1 cellular context compared by ENCODE assay signal in the genomic region with DNA sequence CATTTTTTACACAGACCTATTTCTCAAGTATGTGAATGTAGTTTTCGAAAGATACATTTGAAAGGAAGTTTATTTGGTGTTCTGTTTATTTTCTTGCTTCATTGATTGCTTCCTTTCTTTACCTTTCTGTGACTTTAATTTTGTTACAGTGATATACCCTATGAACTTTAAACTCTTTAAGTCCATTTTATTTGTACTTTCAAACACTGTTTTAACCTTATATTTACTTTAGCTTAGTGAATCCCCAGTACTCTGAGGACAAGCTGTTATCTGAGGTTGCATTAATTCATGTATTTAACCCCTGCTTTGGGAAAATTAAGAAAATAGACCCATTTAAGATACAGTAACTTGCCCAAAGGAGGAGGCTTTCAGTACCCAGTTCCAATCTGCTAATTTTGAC.
TF ChIP-seq lines count a peak whose summit lies in the region.

No MANE protein-coding gene starts in this region.

TF ChIP-seq in HepG2, 621 proteins besides CTCF, POLR2A, EP300 and RAD21 (continued from another document and continues in another):
- no peak for TF ChIP-seq ZXDC (CRISPR knock-in tag; IDR thresholded peaks at IDR 0.05)
- no peak for TF ChIP-seq ZNF235 (CRISPR knock-in tag; IDR thresholded peaks at IDR 0.05; ENCODE audit: borderline replicate concordance)
- no peak for TF ChIP-seq EZH2 (conservative IDR thresholded peaks at IDR 0.05; ENCODE audit: low read depth, low read length)
- TF ChIP-seq ZNF431 (CRISPR knock-in tag; IDR thresholded peaks at IDR 0.05; ENCODE audit: borderline replicate concordance, low read depth), result no peak
- no peak for TF ChIP-seq ZNF562 (CRISPR knock-in tag; IDR thresholded peaks at IDR 0.05; ENCODE audit: borderline replicate concordance)
- TF ChIP-seq CEBPG (CRISPR knock-in tag; IDR thresholded peaks at IDR 0.05), result peak; percentile 77
- TF ChIP-seq BRD4 (CRISPR knock-in tag; IDR thresholded peaks at IDR 0.05), result no peak
- peak; percentile 93 for TF ChIP-seq GATAD2A (CRISPR knock-in tag; IDR thresholded peaks at IDR 0.05)
- no peak for TF ChIP-seq ZNF749 (CRISPR knock-in tag; IDR thresholded peaks at IDR 0.05; ENCODE audit: borderline replicate concordance)
- no peak for TF ChIP-seq SYNCRIP (IDR thresholded peaks at IDR 0.05; ENCODE audit: insufficient read depth, low read depth, low read length)
- TF ChIP-seq ZNF142 (CRISPR knock-in tag; IDR thresholded peaks at IDR 0.05), result no peak
- no peak for TF ChIP-seq ZNF512 (CRISPR knock-in tag; IDR thresholded peaks at IDR 0.05)
- TF ChIP-seq ZNF724P (CRISPR knock-in tag; IDR thresholded peaks at IDR 0.05; ENCODE audit: borderline replicate concordance), result no peak
- TF ChIP-seq AGO2 (optimal IDR thresholded peaks at IDR 0.05; ENCODE audit: low read depth, low read length), result no peak
- no peak for TF ChIP-seq ZNF484 (CRISPR knock-in tag; IDR thresholded peaks at IDR 0.05; ENCODE audit: borderline replicate concordance, low read depth)
- TF ChIP-seq TBX3 (IDR thresholded peaks at IDR 0.05; ENCODE audit: borderline replicate concordance), result peak; percentile 94
- TF ChIP-seq THRA (CRISPR knock-in tag; IDR thresholded peaks at IDR 0.05; ENCODE audit: borderline replicate concordance), result peak; percentile 92
- peak; percentile 96 for TF ChIP-seq ZNF652 (CRISPR knock-in tag; IDR thresholded peaks at IDR 0.05; ENCODE audit: borderline replicate concordance, low read depth)
- no peak for TF ChIP-seq SAFB2 (CRISPR knock-in tag; IDR thresholded peaks at IDR 0.05; ENCODE audit: borderline replicate concordance, low read depth)
- no peak for TF ChIP-seq IKZF4 (CRISPR knock-in tag; IDR thresholded peaks at IDR 0.05; ENCODE audit: borderline replicate concordance, low read depth, not compliant biosample characterization)
- TF ChIP-seq ZFP36L1 (CRISPR knock-in tag; IDR thresholded peaks at IDR 0.05), result no peak
- TF ChIP-seq ZBTB7B (CRISPR knock-in tag; IDR thresholded peaks at IDR 0.05), result no peak
- TF ChIP-seq SIX1 (CRISPR knock-in tag; IDR thresholded peaks at IDR 0.05; ENCODE audit: borderline replicate concordance), result peak; percentile 85
- no peak; the same call in none of the 2 replicates for TF ChIP-seq HDAC1 (CRISPR knock-in tag; IDR thresholded peaks at IDR 0.05)
- TF ChIP-seq ZNF10 (CRISPR knock-in tag; IDR thresholded peaks at IDR 0.05; ENCODE audit: borderline replicate concordance, low read depth), result no peak
- TF ChIP-seq ZNF589 (CRISPR knock-in tag; conservative IDR thresholded peaks at IDR 0.05), result no peak
- TF ChIP-seq CBFB (CRISPR knock-in tag; IDR thresholded peaks at IDR 0.05), result peak; percentile 25; the same call in 1 of the 2 replicates
- 0 out of 2 replicates have a peak, but pooled peaks have one; percentile 13 for TF ChIP-seq CC2D1A (CRISPR knock-in tag; IDR thresholded peaks at IDR 0.05)
- no peak for TF ChIP-seq KDM5B (CRISPR knock-in tag; IDR thresholded peaks at IDR 0.05; ENCODE audit: borderline replicate concordance)
- TF ChIP-seq, protein P1, sequence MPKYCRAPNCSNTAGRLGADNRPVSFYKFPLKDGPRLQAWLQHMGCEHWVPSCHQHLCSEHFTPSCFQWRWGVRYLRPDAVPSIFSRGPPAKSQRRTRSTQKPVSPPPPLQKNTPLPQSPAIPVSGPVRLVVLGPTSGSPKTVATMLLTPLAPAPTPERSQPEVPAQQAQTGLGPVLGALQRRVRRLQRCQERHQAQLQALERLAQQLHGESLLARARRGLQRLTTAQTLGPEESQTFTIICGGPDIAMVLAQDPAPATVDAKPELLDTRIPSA (CRISPR knock-in tag; IDR thresholded peaks at IDR 0.05; ENCODE audit: borderline replicate concordance), result no peak
- peak; percentile 91 for TF ChIP-seq CREM (IDR thresholded peaks at IDR 0.05)
- TF ChIP-seq CREM (CRISPR knock-in tag; IDR thresholded peaks at IDR 0.05), result no peak
- no peak for TF ChIP-seq TMF1 (CRISPR knock-in tag; IDR thresholded peaks at IDR 0.05; ENCODE audit: low read depth)
- no peak for TF ChIP-seq ZNF101 (CRISPR knock-in tag; IDR thresholded peaks at IDR 0.05; ENCODE audit: borderline replicate concordance, low read depth)
- no peak; the same call in 1 of the 2 replicates for TF ChIP-seq NFKBIZ (CRISPR knock-in tag; IDR thresholded peaks at IDR 0.05)
- peak; percentile 38; the same call in 1 of the 2 replicates for TF ChIP-seq SOX13 (IDR thresholded peaks at IDR 0.05)
- peak in 1 of 2 experiments; percentile 77; a peak in 1 of 4 replicates for TF ChIP-seq SOX13 (CRISPR knock-in tag; conservative IDR thresholded peaks at IDR 0.05 in 1 of 2, IDR thresholded peaks at IDR 0.05 in 1 of 2)
- TF ChIP-seq SUZ12 (IDR thresholded peaks at IDR 0.05; ENCODE audit: low read depth, low read length), result no peak
- no peak for TF ChIP-seq ATRX (CRISPR knock-in tag; IDR thresholded peaks at IDR 0.05; ENCODE audit: borderline replicate concordance)
- TF ChIP-seq ZFYVE20 (CRISPR knock-in tag; IDR thresholded peaks at IDR 0.05; ENCODE audit: borderline replicate concordance, low read depth), result no peak
- no peak for TF ChIP-seq ZFAT (CRISPR knock-in tag; conservative IDR thresholded peaks at IDR 0.05)
- TF ChIP-seq ZNF550 (CRISPR knock-in tag; IDR thresholded peaks at IDR 0.05; ENCODE audit: borderline replicate concordance), result no peak
- TF ChIP-seq ZNF430 (CRISPR knock-in tag; IDR thresholded peaks at IDR 0.05), result no peak
- TF ChIP-seq ZNF136 (CRISPR knock-in tag; IDR thresholded peaks at IDR 0.05; ENCODE audit: low read depth), result no peak; the same call in 1 of the 2 replicates
- TF ChIP-seq ZFP82 (CRISPR knock-in tag; IDR thresholded peaks at IDR 0.05; ENCODE audit: borderline replicate concordance), result no peak
- TF ChIP-seq KMT2B (CRISPR knock-in tag; IDR thresholded peaks at IDR 0.05), result peak; percentile 33; the same call in 1 of the 2 replicates
- TF ChIP-seq GPN1 (CRISPR knock-in tag; IDR thresholded peaks at IDR 0.05; ENCODE audit: borderline replicate concordance), result no peak
- TF ChIP-seq ZNF225 (CRISPR knock-in tag; IDR thresholded peaks at IDR 0.05), result no peak
- no peak for TF ChIP-seq ZNF598 (CRISPR knock-in tag; IDR thresholded peaks at IDR 0.05; ENCODE audit: borderline replicate concordance)
- TF ChIP-seq ZNF543 (CRISPR knock-in tag; IDR thresholded peaks at IDR 0.05), result 0 out of 2 replicates have a peak, but pooled peaks have one; percentile 48
- TF ChIP-seq, protein P2, sequence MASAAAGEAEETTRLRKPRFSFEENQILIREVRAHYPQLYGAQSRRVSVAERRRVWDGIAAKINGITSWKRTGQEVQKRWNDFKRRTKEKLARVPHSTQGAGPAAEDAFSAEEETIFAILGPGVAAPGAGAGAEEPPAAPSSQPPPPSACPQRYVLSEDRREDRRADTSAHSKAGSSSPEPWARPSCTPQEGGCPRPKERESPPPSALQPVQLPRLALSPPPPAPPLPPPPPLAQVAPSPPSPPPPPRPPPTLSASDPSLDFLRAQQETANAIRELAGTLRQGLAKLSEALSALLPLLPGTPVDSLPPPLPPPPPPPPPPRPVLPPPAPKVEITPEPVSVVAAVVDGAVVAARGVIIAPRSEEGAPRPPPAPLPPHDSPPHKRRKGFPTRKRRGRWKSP (CRISPR knock-in tag; IDR thresholded peaks at IDR 0.05), result no peak; the same call in 1 of the 2 replicates
- no peak for TF ChIP-seq ZNF549 (CRISPR knock-in tag; IDR thresholded peaks at IDR 0.05)
- TF ChIP-seq ZNF34 (CRISPR knock-in tag; IDR thresholded peaks at IDR 0.05; ENCODE audit: borderline replicate concordance), result no peak
- no peak for TF ChIP-seq SP140L (CRISPR knock-in tag; IDR thresholded peaks at IDR 0.05; ENCODE audit: borderline replicate concordance)
- TF ChIP-seq ZNF256 (CRISPR knock-in tag; conservative IDR thresholded peaks at IDR 0.05), result no peak
- TF ChIP-seq TEAD3 (CRISPR knock-in tag; optimal IDR thresholded peaks at IDR 0.05; ENCODE audit: borderline replicate concordance), result no peak
- no peak for TF ChIP-seq TBL1XR1 (IDR thresholded peaks at IDR 0.05; ENCODE audit: borderline replicate concordance, low read length, partially characterized antibody)
